27 cellular contexts compared by ENCODE assay signal in the genomic region with DNA sequence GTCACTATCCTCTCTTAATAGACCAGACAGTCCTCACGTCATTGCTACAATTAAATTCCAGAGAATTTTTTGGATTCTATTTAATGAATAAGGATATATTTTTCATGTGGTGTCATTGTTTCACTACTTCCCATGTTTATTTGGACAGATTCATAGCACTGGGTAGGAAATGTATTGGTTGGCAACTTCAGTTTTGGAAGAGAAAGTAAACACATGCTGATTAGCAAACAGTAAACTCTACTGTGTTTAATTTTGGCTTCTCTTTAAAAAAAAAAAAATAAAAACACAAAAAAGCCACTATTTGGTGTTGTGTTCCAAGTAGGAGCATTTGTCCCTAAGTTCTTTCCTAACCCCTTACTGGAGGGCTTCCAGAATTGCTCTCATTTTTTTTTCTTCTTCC.
A peak's percentile ranks its signal among the peaks of the same experiment; 100 is the strongest.
DNase-seq lines count a peak whose midpoint lies in the region; ATAC-seq and TF ChIP-seq lines count a peak whose summit lies in the region.
"Had no signal": no experiment of that assay in that cellular context is flagged by ENCODE, and none has a peak within 500 bp of the region (broad histone marks: within the 10 kb centered on the region; RNA-seq: fewer than 3 reads in every experiment).

No MANE protein-coding gene starts in this region.

- peak overlapping the region; percentile 76 for H2BK5ac ChIP-seq in mesendoderm (ENCODE audit: low read length)

- no peaks in the 10 kb centered on the region for H3K79me2 ChIP-seq in mesendoderm (ENCODE audit: control insufficient read depth, insufficient read depth, low read length)

- H3K4me2 ChIP-seq in mesendoderm (ENCODE audit: low read length), result no peak overlapping the region

- H3K23ac ChIP-seq in mesendoderm (ENCODE audit: low read length), result no peak overlapping the region

- peaks cover 1% of the 10 kb centered on the region for H3K79me1 ChIP-seq in mesendoderm (ENCODE audit: low read length)

- intact Hi-C loops in Right ventricle myocardium inferior (cut with DNase I) (no loop called here), cardiac septum (cut with DNase I) (loop anchor here (5.0 kb wide), 1 partner anchor 116 kb away; no protein-coding TSS in a partner anchor), upper lobe of right lung (cut with DNase I) (no loop called here)

- ATAC-seq in Right ventricle myocardium inferior, result peak; percentile 23
- no peak for ATAC-seq in upper lobe of right lung
- ATAC-seq: activated CD4-positive, alpha-beta T cell treated with anti-CD3 and anti-CD28 coated beads for 36 hours; activated T-cell treated with anti-CD3 and anti-CD28 coated beads, Interleukin-2, amount 50 U/mL, for 72 hours; esophagus mucosa; HCT116; stimulated activated naive CD8-positive, alpha-beta T cell treated with anti-CD3 and anti-CD28 coated beads, Interleukin-15, Interleukin-2, amounts not matched to agents 100 U/mL and 50 U/mL, for 24 hours had no signal

- H3K4me3 ChIP-seq in mesendoderm (ENCODE audit: low read length) (no peak overlapping the region), upper lobe of right lung (no peak overlapping the region)
- H3K4me3 ChIP-seq: ascending aorta, lung, skin epidermis had no signal

- H3K4me1 ChIP-seq in mesendoderm (ENCODE audit: control insufficient read depth, low read depth, low read length) (peaks cover 19% of the 10 kb centered on the region), upper lobe of right lung (peaks cover 18% of the 10 kb centered on the region)

- H3K9me3 ChIP-seq in upper lobe of right lung, result no peaks in the 10 kb centered on the region
- H3K9me3 ChIP-seq: ascending aorta had no signal

- H2AK5ac ChIP-seq in mesendoderm (ENCODE audit: low read length), result peak overlapping the region; percentile 70

- H4K8ac ChIP-seq in mesendoderm (ENCODE audit: low read depth, low read length), result no peak overlapping the region

- H3K27ac ChIP-seq in mesendoderm (ENCODE audit: low read depth, low read length), result no peak overlapping the region
- H3K27ac ChIP-seq in upper lobe of right lung, result peak overlapping the region; percentile 31
- H3K27ac ChIP-seq: 22Rv1, ascending aorta, RWPE1 had no signal

- H3K36me3 ChIP-seq in mesendoderm (ENCODE audit: control insufficient read depth, insufficient read depth, low read length) (no peaks in the 10 kb centered on the region), upper lobe of right lung (no peaks in the 10 kb centered on the region)
- H3K36me3 ChIP-seq: ascending aorta had no signal

- no peak overlapping the region for H4K5ac ChIP-seq in mesendoderm (ENCODE audit: low read length)

- H2BK15ac ChIP-seq in mesendoderm (replicated peaks; ENCODE audit: low read depth), result peak overlapping the region; percentile 0

- no peak overlapping the region for H3K9ac ChIP-seq in mesendoderm (ENCODE audit: low read length)

- no peak overlapping the region for H3K18ac ChIP-seq in mesendoderm (ENCODE audit: low read length)

- no CpG with 5 or more reads among the region's 1 CpG for WGBS in mesendoderm (ENCODE audit: extremely low coverage, insufficient coverage, low lambda C conversion rate)

- H2BK120ac ChIP-seq in mesendoderm (ENCODE audit: low read depth, low read length), result peak overlapping the region; percentile 36

- H3K27me3 ChIP-seq in mesendoderm (ENCODE audit: insufficient read depth, low read length, poor library complexity) (no peaks in the 10 kb centered on the region), upper lobe of right lung (no peaks in the 10 kb centered on the region)
- H3K27me3 ChIP-seq: ascending aorta had no signal

- TF ChIP-seq CTCF in upper lobe of right lung (IDR thresholded peaks at IDR 0.05), result no peak

- H3K56ac ChIP-seq in mesendoderm (ENCODE audit: low read length), result peak overlapping the region; percentile 51

- no peak overlapping the region for H3K4ac ChIP-seq in mesendoderm (ENCODE audit: low read depth, low read length)

- DNase-seq in Right ventricle myocardium inferior (ENCODE audit: missing footprints) (no peak), cardiac septum (ENCODE audit: low spot score) (no peak), fibroblast of peridontal ligament (ENCODE audit: extremely low read depth) (peak; percentile 55), mesendoderm (no peak), upper lobe of right lung (no peak), amniotic stem cell (lab: John Stamatoyannopoulos, UW) (no peak), SHP77 (lab: John Stamatoyannopoulos, UW) (no peak), T-helper 9 cell (no peak)
- DNase-seq: activated CD4-positive, alpha-beta T cell treated with anti-CD3 and anti-CD28 coated beads for 36 hours; activated naive CD4-positive, alpha-beta T cell treated with anti-CD3 and anti-CD28 coated beads, Interleukin-2, amount 50 U/mL, for 16 hours; activated T-cell treated with anti-CD3 and anti-CD28 coated beads, Interleukin-2, amount 50 U/mL, for 72 hours; COR-L47; DND-41; effector CD4-positive, alpha-beta T cell; head of caudate nucleus; Kasumi-1; naive B cell; NCI-H1092; stimulated activated CD4-positive, alpha-beta T cell treated with anti-CD3 and anti-CD28 coated beads, Interleukin-4, amount 100 ng/mL, for 1 hour; stimulated activated naive CD8-positive, alpha-beta T cell treated with anti-CD3 and anti-CD28 coated beads, Interleukin-15, Interleukin-2, amounts not matched to agents 100 U/mL and 50 U/mL, for 24 hours had no signal
